ENCODE assay signal across 9 cellular contexts in genomic region chr6:35453236-35453635, GRCh38. TPM values are rescaled to one million over a fixed set of nuclear protein-coding genes. Genes with fewer than 3 reads are reported as not detected.
A peak's percentile ranks its signal among the peaks of the same experiment; 100 is the strongest.
DNase-seq lines count a peak whose midpoint lies in the region; ATAC-seq, FAIRE-seq and TF ChIP-seq lines count a peak whose summit lies in the region.
"Had no signal": no experiment of that assay in that cellular context is flagged by ENCODE, and none has a peak within 500 bp of the region (broad histone marks: within the 10 kb centered on the region; RNA-seq: fewer than 3 reads in every experiment).

No MANE protein-coding gene starts in this region.

- peaks cover 12% of the 10 kb centered on the region for H3K36me3 Mint-ChIP-seq in endodermal cell (ENCODE audit: low read depth)

- intact Hi-C loops in psoas muscle (cut with DNase I): loop anchor here (5.0 to 10.0 kb wide), 2 partner anchors 161 to 758 kb away; partner anchors contain the start of gene ILRUN (in 1 of the 2)

- H3K27me3 ChIP-seq in OCI-LY3 (ENCODE audit: low read depth, low read length) (peaks cover 22% of the 10 kb centered on the region), endodermal cell (ENCODE audit: control insufficient read depth, insufficient read depth, low read length, poor library complexity, severe bottlenecking) (no peaks in the 10 kb centered on the region), psoas muscle (ENCODE audit: insufficient read depth in 3 of 3, low read length in 2 of 3) (no peaks in the 10 kb centered on the region)

- H4K20me1 ChIP-seq in OCI-LY3 (ENCODE audit: insufficient read depth, low read length): no peaks in the 10 kb centered on the region

- H3K79me2 ChIP-seq in OCI-LY3 (ENCODE audit: low read length): no peaks in the 10 kb centered on the region

- FAIRE-seq in GM12892 (lab: Jason Lieb, UNC) (no peak), GM12891 (lab: Jason Lieb, UNC) (no peak)

- WGBS in endodermal cell (ENCODE audit: insufficient coverage in 1 of 2, insufficient read length in 1 of 2), 2 experiments: 82 to 92% methylated on average over 2 to 3 of the region's 3 CpGs
- 26 to 50% (median 27%) methylated on average over 3 of the region's 3 CpGs for WGBS in psoas muscle, 3 donors

- ATAC-seq in psoas muscle (no peak), GM21528 (IDR thresholded peaks at IDR 0.05; ENCODE audit: low FRiP score, unreplicated experiment) (no peak)

- no peaks in the 10 kb centered on the region for H3K36me3 ChIP-seq in OCI-LY3 (replicated peaks; ENCODE audit: low read depth, low read length)
- H3K36me3 ChIP-seq in endodermal cell (ENCODE audit: control insufficient read depth, insufficient read depth, low read length): peaks cover 8% of the 10 kb centered on the region
- H3K36me3 ChIP-seq in psoas muscle (ENCODE audit: insufficient read depth in 1 of 2, low read depth in 1 of 2): peaks cover 0 to 20% of the 10 kb centered on the region in 2 donors

- H3K9ac ChIP-seq in OCI-LY3 (ENCODE audit: low read length) (peak overlapping the region; percentile 77), endodermal cell (ENCODE audit: extremely low read depth, low read length, poor library complexity, severe bottlenecking) (no peak overlapping the region)

- no peaks in the 10 kb centered on the region for H3K9me3 ChIP-seq in OCI-LY3 (ENCODE audit: insufficient read depth, low read length)
- H3K9me3 ChIP-seq in endodermal cell (ENCODE audit: control insufficient read depth, low read length): no peaks in the 10 kb centered on the region
- no peaks in the 10 kb centered on the region for H3K9me3 ChIP-seq in psoas muscle

- H3K4me1 Mint-ChIP-seq in endodermal cell: peaks cover 27% of the 10 kb centered on the region

- H3K4me1 ChIP-seq in OCI-LY3 (ENCODE audit: low read length): peaks cover 10% of the 10 kb centered on the region; the same call in 1 of the 2 replicates
- peaks cover 9% of the 10 kb centered on the region for H3K4me1 ChIP-seq in endodermal cell (ENCODE audit: control insufficient read depth, insufficient read depth, low read length)
- peaks cover 29% of the 10 kb centered on the region for H3K4me1 ChIP-seq in psoas muscle

- DNase-seq in GM12864 (ENCODE audit: low read depth) (no peak), endodermal cell (no peak), psoas muscle (no peak), GM12892 (ENCODE audit: insufficient read length) (no peak), GM12891 (ENCODE audit: insufficient read length, low spot score) (no peak), HK-2 (ENCODE audit: unreplicated experiment) (no peak)
- DNase-seq: NCI-H2029 treated with DMSO at 0.1 percent for 48 hours had no signal

- H3K4me2 ChIP-seq in OCI-LY3 (ENCODE audit: low read length): peak overlapping the region; percentile 96

- peaks cover 24% of the 10 kb centered on the region for H3K27me3 Mint-ChIP-seq in endodermal cell (ENCODE audit: insufficient read depth)

- H2AFZ ChIP-seq in OCI-LY3 (ENCODE audit: low read depth, low read length): no peak overlapping the region

- H3K27ac Mint-ChIP-seq in endodermal cell: no peak overlapping the region

- TF ChIP-seq CTCF in GM12864 (IDR thresholded peaks at IDR 0.05; ENCODE audit: low read depth, low read length, missing control alignments): no peak
- TF ChIP-seq CTCF in OCI-LY3 (IDR thresholded peaks at IDR 0.05; ENCODE audit: low read depth, low read length): no peak
- TF ChIP-seq CTCF in endodermal cell (conservative IDR thresholded peaks at IDR 0.05): no peak
- TF ChIP-seq CTCF in psoas muscle (IDR thresholded peaks at IDR 0.05): no peak

- H3K4me3 ChIP-seq in GM12864 (ENCODE audit: low read depth, low read length) (peak overlapping the region; percentile 87), OCI-LY3 (ENCODE audit: low read length) (peak overlapping the region; percentile 95), endodermal cell (ENCODE audit: low read length) (peak overlapping the region; percentile 85), psoas muscle (peak overlapping the region; percentile 78)

- H3K27ac ChIP-seq in OCI-LY3 (ENCODE audit: low read length) (no peak overlapping the region), endodermal cell (ENCODE audit: low read depth, low read length) (no peak overlapping the region), psoas muscle (peak overlapping the region; percentile 81)

- H3K4me3 Mint-ChIP-seq in endodermal cell: peak overlapping the region; percentile 61

- H3K9me3 Mint-ChIP-seq in endodermal cell: no peaks in the 10 kb centered on the region

- TF ChIP-seq POLR2A in GM12892 (IDR thresholded peaks at IDR 0.05; ENCODE audit: low read depth, low read length) (no peak), GM12891 (IDR thresholded peaks at IDR 0.05; ENCODE audit: low read depth, low read length) (no peak)

TF ChIP-seq in GM12891, 5 proteins besides CTCF, POLR2A, EP300 and RAD21:
- TF ChIP-seq POLR2AphosphoS5 (IDR thresholded peaks at IDR 0.05; ENCODE audit: low read depth, low read length) (no peak), TAF1 (IDR thresholded peaks at IDR 0.05; ENCODE audit: low read depth, low read length) (no peak), POU2F2 (IDR thresholded peaks at IDR 0.05; ENCODE audit: low read depth, low read length) (no peak), SPI1 (IDR thresholded peaks at IDR 0.05; ENCODE audit: low read depth, low read length) (no peak), PAX5 (IDR thresholded peaks at IDR 0.05; ENCODE audit: insufficient read depth, low read length, severe bottlenecking) (no peak)

RNA-seq across cellular contexts. Expression of gene FANCE, which starts 1.1 kb away (rescaled TPM):
- total RNA-seq in endodermal cell (10 to 100 TPM; 13.5 to 16.4 TPM), psoas muscle (1 to 10 TPM; 5.7 to 9.3 (median 8.1) TPM)
- 13.3 TPM for polyA plus RNA-seq in endodermal cell (2013, experiment 1 of 2)
- polyA plus RNA-seq in endodermal cell (2013, experiment 2 of 2): 14.2 TPM
- 10 to 100 TPM in 1 of 3 donors, 1 to 10 TPM in 2; 3.8 to 15.2 (median 4.5) TPM for polyA plus RNA-seq in psoas muscle
- 6.1 TPM for polyA plus RNA-seq in GM12892 (2012; ENCODE audit: missing spikeins)
- 3.6 TPM for polyA plus RNA-seq in GM12891 (2012; ENCODE audit: low read depth, missing spikeins)

RNA-seq across cellular contexts. Expression of gene RPL10A, which starts 15.0 kb away (rescaled TPM):
- total RNA-seq in endodermal cell: 1,000 to 10,000 TPM; 1,411 to 1,652 TPM
- polyA plus RNA-seq in endodermal cell (2013, experiment 1 of 2): 1,752 TPM
- 1,640 TPM for polyA plus RNA-seq in endodermal cell (2013, experiment 2 of 2)
- total RNA-seq in psoas muscle: 100 to 1,000 TPM; 668 to 832 (median 736) TPM
- 1,000 to 10,000 TPM in 2 of 3 donors, 100 to 1,000 TPM in 1; 918 to 1,629 (median 1,240) TPM for polyA plus RNA-seq in psoas muscle
- polyA plus RNA-seq in GM12892 (2012; ENCODE audit: missing spikeins): 3,366 TPM
- polyA plus RNA-seq in GM12891 (2012; ENCODE audit: low read depth, missing spikeins): 3,836 TPM

RNA-seq across cellular contexts. Expression of gene TEAD3, which starts 43.6 kb away (rescaled TPM):
- total RNA-seq in endodermal cell (10 to 100 TPM; 22.7 to 29.2 TPM), psoas muscle (10 to 100 TPM; 23.0 to 44.3 (median 26.2) TPM)
- polyA plus RNA-seq in endodermal cell (2013, experiment 1 of 2): 32.4 TPM
- polyA plus RNA-seq in endodermal cell (2013, experiment 2 of 2): 30.3 TPM
- polyA plus RNA-seq in psoas muscle: 10 to 100 TPM; 12.1 to 15.8 (median 14.5) TPM
- polyA plus RNA-seq in GM12892 (2012; ENCODE audit: missing spikeins): not detected
- 0.06 TPM for polyA plus RNA-seq in GM12891 (2012; ENCODE audit: low read depth, missing spikeins)

RNA-seq across cellular contexts. Expression of gene TULP1, which starts 59.5 kb away (rescaled TPM):
- total RNA-seq in endodermal cell (1 to 10 TPM in 1 of 2 donors, under 1 TPM in 1; 0.29 to 4.0 TPM), psoas muscle (not detected)
- polyA plus RNA-seq in endodermal cell (2013, experiment 1 of 2): 0.25 TPM
- 0.12 TPM for polyA plus RNA-seq in endodermal cell (2013, experiment 2 of 2)
- polyA plus RNA-seq in psoas muscle: under 1 TPM; 0.05 to 0.09 (median 0.08) TPM
- polyA plus RNA-seq in GM12892 (2012; ENCODE audit: missing spikeins): not detected
- polyA plus RNA-seq in GM12891 (2012; ENCODE audit: low read depth, missing spikeins): not detected
